In genomic region chr4:144902614-144903013, GRCh38 we compare ENCODE assay signal across 21 cellular contexts.
DNase-seq lines count a peak whose midpoint lies in the region; ATAC-seq and TF ChIP-seq lines count a peak whose summit lies in the region.
"Had no signal": no experiment of that assay in that cellular context is flagged by ENCODE, and none has a peak within 500 bp of the region (broad histone marks: within the 10 kb centered on the region; RNA-seq: fewer than 3 reads in every experiment).

No MANE protein-coding gene starts in this region.

- H3K9me3 Mint-ChIP-seq in activated naive CD4-positive, alpha-beta T cell treated with anti-CD3 and anti-CD28 coated beads, Interleukin-2, amount 50 U/mL, for 72 hours = peaks cover 4 to 8% of the 10 kb centered on the region in 2 donors
- H3K9me3 Mint-ChIP-seq: activated naive CD8-positive, alpha-beta T cell treated with anti-CD3 and anti-CD28 coated beads for 36 hours; T-helper 2 cell treated with Interferon-gamma antibody and Interleukin-4, amounts not matched to agents 5 μg/mL and 100 μg/mL, for 36 hours had no signal

- CTCF ChIA-PET in RWPE1 (lab: Yijun Ruan, JAX) = no interaction called here

- no peak for TF ChIP-seq CTCF in RWPE1 (conservative IDR thresholded peaks at IDR 0.05; ENCODE audit: low read depth)

- POLR2A ChIA-PET in RWPE1 (lab: Yijun Ruan, JAX; ENCODE audit: low non-redundant PET) = no interaction called here

- ATAC-seq in GM18519 (IDR thresholded peaks at IDR 0.05; ENCODE audit: low FRiP score, unreplicated experiment) (peak; percentile 40), GM21515 (IDR thresholded peaks at IDR 0.05; ENCODE audit: unreplicated experiment) (peak; percentile 58), HG03045 (IDR thresholded peaks at IDR 0.05; ENCODE audit: unreplicated experiment) (peak; percentile 51)
- ATAC-seq in activated naive CD4-positive, alpha-beta T cell treated with anti-CD3 and anti-CD28 coated beads, Interleukin-2, amount 50 U/mL, for 72 hours = no peak
- ATAC-seq: K562 had no signal

- DNase-seq in NCI-H82 treated with DMSO at 0.1 percent for 48 hours (lab: John Stamatoyannopoulos, UW; ENCODE audit: unreplicated experiment) (peak; percentile 42), GM03348 (ENCODE audit: low spot score) (no peak), RWPE1 (ENCODE audit: low spot score) (no peak)
- DNase-seq in activated naive CD4-positive, alpha-beta T cell treated with anti-CD3 and anti-CD28 coated beads, Interleukin-2, amount 50 U/mL, for 72 hours (ENCODE audit: low spot score in 2 of 2) = no peak
- no peak for DNase-seq in activated CD4-positive, CD25-positive, alpha-beta regulatory T cell treated with anti-CD3 and anti-CD28 coated beads, Interleukin-2, amount 50 U/mL, for 72 hours
- DNase-seq: activated CD4-positive, alpha-beta T cell treated with anti-CD3 and anti-CD28 coated beads for 48 hours; activated naive CD8-positive, alpha-beta T cell treated with anti-CD3 and anti-CD28 coated beads for 36 hours; activated T-cell treated with anti-CD3 and anti-CD28 coated beads for 4 hours; Calu3; effector memory CD4-positive, alpha-beta T cell; GDM1; hippocampal formation; midbrain; SIG-M5 had no signal

- H3K27ac Mint-ChIP-seq in activated naive CD4-positive, alpha-beta T cell treated with anti-CD3 and anti-CD28 coated beads, Interleukin-2, amount 50 U/mL, for 72 hours = no peak overlapping the region
- H3K27ac Mint-ChIP-seq: activated naive CD8-positive, alpha-beta T cell treated with anti-CD3 and anti-CD28 coated beads for 36 hours; T-helper 2 cell treated with Interferon-gamma antibody and Interleukin-4, amounts not matched to agents 5 μg/mL and 100 μg/mL, for 36 hours had no signal

- H3K27ac ChIP-seq in RWPE1 = no peak overlapping the region
- H3K27ac ChIP-seq: cardiac muscle cell, HL-60 had no signal

- H3K36me3 Mint-ChIP-seq in activated naive CD4-positive, alpha-beta T cell treated with anti-CD3 and anti-CD28 coated beads, Interleukin-2, amount 50 U/mL, for 72 hours = no peaks in the 10 kb centered on the region

Comparison
In these comparisons a context has a peak if more than half of its experiments do, and no peak if none do; other contexts are left out.
1. ATAC-seq: peak in GM18519 (single experiment), GM21515 (single experiment) and HG03045 (single experiment); none in activated naive CD4-positive, alpha-beta T cell treated with anti-CD3 and anti-CD28 coated beads, Interleukin-2, amount 50 U/mL, for 72 hours (0 of 2).